ENCODE assay signal across 8 cellular contexts in genomic region chr1:180503274-180503862, GRCh38. TPM values are rescaled to one million over a fixed set of nuclear protein-coding genes. Genes with fewer than 3 reads are reported as not detected.
DNase-seq lines count a peak whose midpoint lies in the region; ATAC-seq, FAIRE-seq and TF ChIP-seq lines count a peak whose summit lies in the region.

No MANE protein-coding gene starts in this region.

- no peak for FAIRE-seq in H54 (lab: Jason Lieb, UNC)

- no peaks in the 10 kb centered on the region for H3K9me3 ChIP-seq in right cardiac atrium (ENCODE audit: control insufficient read depth, low read length)
- no peaks in the 10 kb centered on the region for H3K9me3 ChIP-seq in skeletal muscle tissue (ENCODE audit: control insufficient read depth in 3 of 3, low read length in 3 of 3)

- H3K9me3 Mint-ChIP-seq in T-helper 1 cell treated with Interleukin-12 subunit alpha and Interleukin-12 subunit beta and Interleukin-4 antibody, amounts not matched to agents 30 μg/mL and 1 μg/mL, for 36 hours = no peaks in the 10 kb centered on the region
- no peaks in the 10 kb centered on the region for H3K9me3 Mint-ChIP-seq in activated T-helper 1 cell treated with anti-CD3 and anti-CD28 coated beads, Interleukin-12 subunit alpha, Interleukin-12 subunit beta, Interleukin-2, Interleukin-4 antibody, amounts not matched to agents 30 ng/mL and 10 ng/mL and 1 ng/mL, durations not matched to agents 14 hours and 24 hours and 36 hours

- peaks cover 25% of the 10 kb centered on the region for H3K4me1 Mint-ChIP-seq in T-helper 1 cell treated with Interleukin-12 subunit alpha and Interleukin-12 subunit beta and Interleukin-4 antibody, amounts not matched to agents 30 μg/mL and 1 μg/mL, for 36 hours (ENCODE audit: low read depth)
- H3K4me1 Mint-ChIP-seq in activated T-helper 1 cell treated with anti-CD3 and anti-CD28 coated beads, Interleukin-12 subunit alpha, Interleukin-12 subunit beta, Interleukin-2, Interleukin-4 antibody, amounts not matched to agents 30 ng/mL and 10 ng/mL and 1 ng/mL, durations not matched to agents 14 hours and 24 hours and 36 hours (ENCODE audit: low read depth) = peaks cover 29% of the 10 kb centered on the region

- peaks cover 9% of the 10 kb centered on the region for H3K36me3 Mint-ChIP-seq in T-helper 1 cell treated with Interleukin-12 subunit alpha and Interleukin-12 subunit beta and Interleukin-4 antibody, amounts not matched to agents 30 μg/mL and 1 μg/mL, for 36 hours (ENCODE audit: low read depth)
- peaks cover 11% of the 10 kb centered on the region for H3K36me3 Mint-ChIP-seq in activated T-helper 1 cell treated with anti-CD3 and anti-CD28 coated beads, Interleukin-12 subunit alpha, Interleukin-12 subunit beta, Interleukin-2, Interleukin-4 antibody, amounts not matched to agents 30 ng/mL and 10 ng/mL and 1 ng/mL, durations not matched to agents 14 hours and 24 hours and 36 hours (ENCODE audit: low read depth)

- H3K4me1 ChIP-seq in right cardiac atrium (ENCODE audit: control insufficient read depth, insufficient read depth, low read length) = no peaks in the 10 kb centered on the region
- peaks cover 8 to 21% (median 14%) of the 10 kb centered on the region in 3 donors for H3K4me1 ChIP-seq in skeletal muscle tissue (ENCODE audit: control insufficient read depth in 3 of 3, insufficient read depth in 3 of 3, low read length in 3 of 3)

- peak overlapping the region; percentile 98 for H3K4me3 Mint-ChIP-seq in T-helper 1 cell treated with Interleukin-12 subunit alpha and Interleukin-12 subunit beta and Interleukin-4 antibody, amounts not matched to agents 30 μg/mL and 1 μg/mL, for 36 hours
- peak overlapping the region; percentile 97 for H3K4me3 Mint-ChIP-seq in activated T-helper 1 cell treated with anti-CD3 and anti-CD28 coated beads, Interleukin-12 subunit alpha, Interleukin-12 subunit beta, Interleukin-2, Interleukin-4 antibody, amounts not matched to agents 30 ng/mL and 10 ng/mL and 1 ng/mL, durations not matched to agents 14 hours and 24 hours and 36 hours

- no peaks in the 10 kb centered on the region for H3K36me3 ChIP-seq in skeletal muscle tissue (ENCODE audit: control insufficient read depth in 3 of 3, insufficient read depth in 3 of 3, low read length in 3 of 3)

- no peaks in the 10 kb centered on the region for H3K27me3 ChIP-seq in right cardiac atrium (ENCODE audit: control insufficient read depth, insufficient read depth)
- H3K27me3 ChIP-seq in skeletal muscle tissue (ENCODE audit: control insufficient read depth in 3 of 3, insufficient read depth in 3 of 3, low read length in 3 of 3) = no peaks in the 10 kb centered on the region

- no peak for TF ChIP-seq POLR2A in H54 (IDR thresholded peaks at IDR 0.05; ENCODE audit: low read depth, low read length)

- H3K27me3 Mint-ChIP-seq in T-helper 1 cell treated with Interleukin-12 subunit alpha and Interleukin-12 subunit beta and Interleukin-4 antibody, amounts not matched to agents 30 μg/mL and 1 μg/mL, for 36 hours (ENCODE audit: low read depth) = no peaks in the 10 kb centered on the region
- peaks cover 3% of the 10 kb centered on the region for H3K27me3 Mint-ChIP-seq in activated T-helper 1 cell treated with anti-CD3 and anti-CD28 coated beads, Interleukin-12 subunit alpha, Interleukin-12 subunit beta, Interleukin-2, Interleukin-4 antibody, amounts not matched to agents 30 ng/mL and 10 ng/mL and 1 ng/mL, durations not matched to agents 14 hours and 24 hours and 36 hours (ENCODE audit: insufficient read depth)

- 24% methylated on average over 8 of the region's 8 CpGs for WGBS in right cardiac atrium

- H3K27ac ChIP-seq in right cardiac atrium (ENCODE audit: low read length) = peak overlapping the region; percentile 84
- peak overlapping the region; percentile 82 for H3K27ac ChIP-seq in skeletal muscle tissue (ENCODE audit: low read depth, low read length)

- ATAC-seq in right cardiac atrium (peak in 1 of 2 donors; percentile 11), HG02759 (IDR thresholded peaks at IDR 0.05; ENCODE audit: unreplicated experiment) (no peak)

- DNase-seq in T-helper 1 cell = no peak
- peak; percentile 49 for DNase-seq in HuH-7.5 (ENCODE audit: low spot score)
- DNase-seq in activated T-helper 1 cell treated with anti-CD3 and anti-CD28 coated beads, Interleukin-12 subunit alpha, Interleukin-12 subunit beta, Interleukin-2, Interleukin-4 antibody, amounts not matched to agents 30 ng/mL and 10 ng/mL and 1 ng/mL, durations not matched to agents 14 hours and 24 hours and 36 hours (ENCODE audit: low spot score) = no peak
- DNase-seq in right cardiac atrium = no peak
- no peak for DNase-seq in H54 (ENCODE audit: insufficient read length, low spot score)

- H3K9ac ChIP-seq in skeletal muscle tissue (ENCODE audit: low read depth in 1 of 3, low read length in 3 of 3) = peak overlapping the region; percentile 89 to 96 (median 94)

- peak overlapping the region; percentile 65 for H3K4me3 ChIP-seq in right cardiac atrium (ENCODE audit: low read length)
- peak overlapping the region; percentile 88 to 100 (median 99) for H3K4me3 ChIP-seq in skeletal muscle tissue (ENCODE audit: low read length in 3 of 3)

- H3K27ac Mint-ChIP-seq in T-helper 1 cell treated with Interleukin-12 subunit alpha and Interleukin-12 subunit beta and Interleukin-4 antibody, amounts not matched to agents 30 μg/mL and 1 μg/mL, for 36 hours = peak overlapping the region; percentile 95
- peak overlapping the region; percentile 97 for H3K27ac Mint-ChIP-seq in activated T-helper 1 cell treated with anti-CD3 and anti-CD28 coated beads, Interleukin-12 subunit alpha, Interleukin-12 subunit beta, Interleukin-2, Interleukin-4 antibody, amounts not matched to agents 30 ng/mL and 10 ng/mL and 1 ng/mL, durations not matched to agents 14 hours and 24 hours and 36 hours

- intact Hi-C loops in activated T-helper 1 cell treated with anti-CD3 and anti-CD28 coated beads, Interleukin-12 subunit alpha, Interleukin-12 subunit beta, Interleukin-2, Interleukin-4 antibody, amounts not matched to agents 30 ng/mL and 10 ng/mL and 1 ng/mL, durations not matched to agents 14 hours and 24 hours and 36 hours (cut with micrococcal nuclease) = loop anchor here (1.0 to 10.0 kb wide), 6 partner anchors 479 to 639 kb away; partner anchors contain the start of genes CEP350, MR1 and TOR1AIP1
- intact Hi-C loops in right cardiac atrium (cut with DNase I) = no loop called here

RNA-seq across cellular contexts. Expression of gene ACBD6, which starts 1.0 kb away (rescaled TPM):
- total RNA-seq in activated T-helper 1 cell treated with anti-CD3 and anti-CD28 coated beads, Interleukin-12 subunit alpha, Interleukin-12 subunit beta, Interleukin-2, Interleukin-4 antibody, amounts not matched to agents 30 ng/mL and 10 ng/mL and 1 ng/mL, durations not matched to agents 14 hours and 24 hours and 36 hours = 49.4 and 50.9 TPM in 2 replicates
- 10 to 100 TPM; 22.1 to 24.8 (median 23.5) TPM for total RNA-seq in right cardiac atrium
- 28.9 TPM for polyA plus RNA-seq in right cardiac atrium
- total RNA-seq in skeletal muscle tissue = 40.7 TPM

RNA-seq across cellular contexts. Expression of gene OVAAL, which starts 55.4 kb away (rescaled TPM):
- total RNA-seq in activated T-helper 1 cell treated with anti-CD3 and anti-CD28 coated beads, Interleukin-12 subunit alpha, Interleukin-12 subunit beta, Interleukin-2, Interleukin-4 antibody, amounts not matched to agents 30 ng/mL and 10 ng/mL and 1 ng/mL, durations not matched to agents 14 hours and 24 hours and 36 hours = not detected in 2 replicates
- total RNA-seq in right cardiac atrium (under 1 TPM; 0.39 to 0.69 (median 0.43) TPM), skeletal muscle tissue (not detected)
- polyA plus RNA-seq in right cardiac atrium = 1.7 TPM
